8 cellular contexts compared by ENCODE assay signal in genomic region chr19:771332-771785, GRCh38. TPM values are rescaled to one million over a fixed set of nuclear protein-coding genes. Genes with fewer than 3 reads are reported as not detected.
DNase-seq lines count a peak whose midpoint lies in the region; ATAC-seq, FAIRE-seq and TF ChIP-seq lines count a peak whose summit lies in the region.

No MANE protein-coding gene starts in this region.

- peak; percentile 84 to 88 for TF ChIP-seq RAD21 in K562 (CRISPR knock-in tag; conservative IDR thresholded peaks at IDR 0.05 in 1 of 2, IDR thresholded peaks at IDR 0.05 in 1 of 2)

- H3K4me2 ChIP-seq in K562 (ENCODE audit: insufficient read depth, low read length) = no peak overlapping the region
- H3K4me2 ChIP-seq in mesendoderm (ENCODE audit: low read length) = no peak overlapping the region

- H2AK5ac ChIP-seq in mesendoderm (ENCODE audit: low read length) = no peak overlapping the region

- no peak overlapping the region for H4K8ac ChIP-seq in mesendoderm (ENCODE audit: low read depth, low read length)

- TF ChIP-seq CTCF in Panc1 (IDR thresholded peaks at IDR 0.05) = no peak; the same call in 1 of the 2 replicates
- TF ChIP-seq CTCF in K562 (IDR thresholded peaks at IDR 0.05 in 2 of 3, conservative IDR thresholded peaks at IDR 0.05 in 1 of 3; ENCODE audit: insufficient read depth in 2 of 3, low read depth in 1 of 3, low read length in 3 of 3) = peak; percentile 77 to 84 (median 83)

- no peak overlapping the region for H3K27ac Mint-ChIP-seq in activated CD8-positive, alpha-beta memory T cell treated with anti-CD3 and anti-CD28 coated beads, Interleukin-2, amount 10 ng/mL, durations not matched to agents 7 days and 5 days

- no peaks in the 10 kb centered on the region for H3K9me1 ChIP-seq in K562 (ENCODE audit: control insufficient read depth, insufficient read depth, low read length)

- no peak overlapping the region for H3K4me3 ChIP-seq in Panc1 (ENCODE audit: low read depth in 2 of 2, low read length in 2 of 2)
- H3K4me3 ChIP-seq in K562 = no peak overlapping the region
- no peak overlapping the region for H3K4me3 ChIP-seq in mesendoderm (ENCODE audit: low read length)

- H3K9me3 ChIP-seq in Panc1 (ENCODE audit: control insufficient read depth, insufficient read depth, low read depth, low read length) = no peaks in the 10 kb centered on the region
- no peaks in the 10 kb centered on the region for H3K9me3 ChIP-seq in K562 (replicated peaks; ENCODE audit: control insufficient read depth, insufficient read depth, low read depth, low read length)

- intact Hi-C loops in Panc1 (cut with micrococcal nuclease; ENCODE audit: unreplicated experiment) = loop anchor here (10.0 kb wide), 1 partner anchor 143 kb away; the partner anchor contains the start of genes KISS1R and R3HDM4
- intact Hi-C loops in K562 (cut with micrococcal nuclease) = loop anchor here (1.0 to 5.0 kb wide), 3 partner anchors 28 to 211 kb away; partner anchors contain the start of gene WDR18

- peaks cover 2% of the 10 kb centered on the region for H3K27me3 Mint-ChIP-seq in activated CD8-positive, alpha-beta memory T cell treated with anti-CD3 and anti-CD28 coated beads, Interleukin-2, amount 10 ng/mL, durations not matched to agents 7 days and 5 days

- H3K36me3 Mint-ChIP-seq in activated CD8-positive, alpha-beta memory T cell treated with anti-CD3 and anti-CD28 coated beads, Interleukin-2, amount 10 ng/mL, durations not matched to agents 7 days and 5 days = no peaks in the 10 kb centered on the region

- no peaks in the 10 kb centered on the region for H3K79me1 ChIP-seq in mesendoderm (ENCODE audit: low read length)

- no peak overlapping the region for H2BK5ac ChIP-seq in mesendoderm (ENCODE audit: low read length)

- H3K9ac ChIP-seq in K562 (ENCODE audit: insufficient read depth in 1 of 2, low read depth in 2 of 2, low read length in 2 of 2) (no peak overlapping the region; a peak in 1 of 4 replicates), mesendoderm (ENCODE audit: low read length) (no peak overlapping the region)

- H3K18ac ChIP-seq in mesendoderm (ENCODE audit: low read length) = no peak overlapping the region

- no peaks in the 10 kb centered on the region for H3K36me3 ChIP-seq in Panc1 (ENCODE audit: control insufficient read depth, insufficient read depth, low read length)
- no peaks in the 10 kb centered on the region for H3K36me3 ChIP-seq in K562 (ENCODE audit: control insufficient read depth, insufficient read depth, low read length)
- H3K36me3 ChIP-seq in mesendoderm (ENCODE audit: control insufficient read depth, insufficient read depth, low read length) = no peaks in the 10 kb centered on the region

- no peak overlapping the region for H2BK120ac ChIP-seq in mesendoderm (ENCODE audit: low read depth, low read length)

- H3K79me2 ChIP-seq in K562 (ENCODE audit: control insufficient read depth, insufficient read depth, low read length) = no peaks in the 10 kb centered on the region
- no peaks in the 10 kb centered on the region for H3K79me2 ChIP-seq in mesendoderm (ENCODE audit: control insufficient read depth, insufficient read depth, low read length)

- TF ChIP-seq EP300 in K562 (IDR thresholded peaks at IDR 0.05; ENCODE audit: low read length) = no peak

- POLR2A ChIA-PET in Panc1 (lab: Charles Lee) = no interaction called here
- POLR2A ChIA-PET in K562 (lab: Yijun Ruan, JAX) = no interaction called here

- H4K20me1 ChIP-seq in K562 (replicated peaks; ENCODE audit: control insufficient read depth, insufficient read depth, low read length) = no peaks in the 10 kb centered on the region

- ATAC-seq in activated CD8-positive, alpha-beta memory T cell treated with anti-CD3 and anti-CD28 coated beads, Interleukin-2, amount 10 ng/mL, durations not matched to agents 7 days and 5 days = no peak
- ATAC-seq in Panc1 (peak; percentile 82), K562 (peak; percentile 92)

- peaks cover 3% of the 10 kb centered on the region for H3K4me1 Mint-ChIP-seq in activated CD8-positive, alpha-beta memory T cell treated with anti-CD3 and anti-CD28 coated beads, Interleukin-2, amount 10 ng/mL, durations not matched to agents 7 days and 5 days

- FAIRE-seq in K562 (lab: Jason Lieb, UNC) = no peak

- no peak for TF ChIP-seq POLR2A in K562 (conservative IDR thresholded peaks at IDR 0.05)

- CTCF ChIA-PET in activated CD8-positive, alpha-beta memory T cell treated with anti-CD3 and anti-CD28 coated beads, Interleukin-2, amount 10 ng/mL, durations not matched to agents 7 days and 5 days (lab: Charles Lee) = interaction anchor here (1.0 to 2.9 kb wide), 4 partner anchors 20 to 153 kb away, joined by 3 to 14 read pairs (median 3); no protein-coding TSS in a partner anchor
- CTCF ChIA-PET in Panc1 (lab: Charles Lee) = no interaction called here
- CTCF ChIA-PET in K562 (lab: Yijun Ruan, JAX; ENCODE audit: low intra/inter-chr PET ratio) = interaction anchor here (0.6 to 3.5 kb wide), 3 partner anchors 27 to 148 kb away, joined by 3 to 74 read pairs (median 3); partner anchors contain the start of gene KISS1R

- H3K23ac ChIP-seq in mesendoderm (ENCODE audit: low read length) = no peak overlapping the region

- H3K27ac ChIP-seq in Panc1 (ENCODE audit: low read length) = no peak overlapping the region
- peak overlapping the region; percentile 30; the same call in 1 of the 3 replicates for H3K27ac ChIP-seq in K562 (ENCODE audit: extremely low read depth, low read depth, low read length)
- H3K27ac ChIP-seq in mesendoderm (ENCODE audit: low read depth, low read length) = no peak overlapping the region

- no peak overlapping the region for H3K4ac ChIP-seq in mesendoderm (ENCODE audit: low read depth, low read length)

- no peaks in the 10 kb centered on the region for H3K9me3 Mint-ChIP-seq in activated CD8-positive, alpha-beta memory T cell treated with anti-CD3 and anti-CD28 coated beads, Interleukin-2, amount 10 ng/mL, durations not matched to agents 7 days and 5 days (ENCODE audit: low read depth)

- H3K27me3 ChIP-seq in Panc1 (ENCODE audit: control insufficient read depth, insufficient read depth, low read length) (no peaks in the 10 kb centered on the region), K562 (ENCODE audit: control insufficient read depth in 2 of 2, insufficient read depth in 2 of 2, low read length in 2 of 2) (no peaks in the 10 kb centered on the region), mesendoderm (ENCODE audit: insufficient read depth, low read length, poor library complexity) (no peaks in the 10 kb centered on the region)

- no peak overlapping the region for H3K4me3 Mint-ChIP-seq in activated CD8-positive, alpha-beta memory T cell treated with anti-CD3 and anti-CD28 coated beads, Interleukin-2, amount 10 ng/mL, durations not matched to agents 7 days and 5 days

- H3K56ac ChIP-seq in mesendoderm (ENCODE audit: low read length) = no peak overlapping the region

- WGBS in K562 (ENCODE audit: insufficient coverage, low coverage, missing lambda C conversion rate) = 0% methylated on average over 5 of the region's 6 CpGs
- no CpG with 5 or more reads among the region's 6 CpGs for WGBS in mesendoderm (ENCODE audit: extremely low coverage, insufficient coverage, low lambda C conversion rate)

- no peak overlapping the region for H4K5ac ChIP-seq in mesendoderm (ENCODE audit: low read length)

- no peak overlapping the region for H2BK15ac ChIP-seq in mesendoderm (replicated peaks; ENCODE audit: low read depth)

- H3K4me1 ChIP-seq in Panc1 (ENCODE audit: control insufficient read depth, insufficient read depth, low read length) = peaks cover 6% of the 10 kb centered on the region
- H3K4me1 ChIP-seq in K562 (replicated peaks in 1 of 2; ENCODE audit: control insufficient read depth in 2 of 2, insufficient read depth in 2 of 2, low read length in 2 of 2) = peaks cover 0 to 39% of the 10 kb centered on the region in 2 experiments; a peak in 3 of 5 replicates
- H3K4me1 ChIP-seq in mesendoderm (ENCODE audit: control insufficient read depth, low read depth, low read length) = no peaks in the 10 kb centered on the region

- peak overlapping the region; percentile 59; the same call in 1 of the 2 replicates for H2AFZ ChIP-seq in K562 (ENCODE audit: low read depth, low read length)

- BruUV-seq in Panc1 (replicated peaks; lab: Mats Ljungman, UMichigan) (no TSS peak), K562 (replicated peaks; lab: Mats Ljungman, UMichigan) (no TSS peak)

- in situ Hi-C loops in Panc1 (cut with HindIII; ENCODE audit: low pct_unique_long_range_greater_than_20kb, low sequenced_read_pairs) (no loop called here), K562 (cut with MboI) (loop anchor here (25.0 kb wide), 1 partner anchor 466 kb away; the partner anchor contains the start of genes ATP5F1D, CBARP and MIDN)

- DNase-seq in activated CD8-positive, alpha-beta memory T cell treated with anti-CD3 and anti-CD28 coated beads, Interleukin-2, amount 10 ng/mL, durations not matched to agents 7 days and 5 days = peak; percentile 61
- no peak for DNase-seq in activated CD8-positive, alpha-beta memory T cell treated with anti-CD3 and anti-CD28 coated beads, Interleukin-2, amount 50 U/mL, for 4 hours
- DNase-seq in Panc1 (ENCODE audit: low read depth, low spot score) (no peak), K562 (ENCODE audit: extremely low read depth in 1 of 4, low spot score in 3 of 4) (peak; percentile 72 to 84 (median 78)), mesendoderm (peak; percentile 71), KG1 (lab: John Stamatoyannopoulos, UW) (no peak), DMS153 treated with DMSO at 0.1 percent for 48 hours (lab: John Stamatoyannopoulos, UW; ENCODE audit: unreplicated experiment) (no peak), NCI-H187 treated with DMSO at 0.1 percent for 48 hours (lab: John Stamatoyannopoulos, UW) (no peak)

RNA-seq across cellular contexts. Expression of gene MISP, which starts 20.4 kb away (rescaled TPM):
- total RNA-seq in activated CD8-positive, alpha-beta memory T cell treated with anti-CD3 and anti-CD28 coated beads, Interleukin-2, amount 10 ng/mL, durations not matched to agents 7 days and 5 days = not detected
- 5.8 TPM for total RNA-seq in Panc1 (2021; ENCODE audit: unreplicated experiment)
- 4.3 TPM for polyA plus RNA-seq in Panc1 (2012; ENCODE audit: insufficient read length)
- not detected in 2 replicates for total RNA-seq in K562 (2011; cell fraction: chromatin; rRNA removed; ENCODE audit: low replicate concordance)
- total RNA-seq in K562 (2011; cell fraction: nucleolus; rRNA removed) = not detected in 2 replicates
- not detected in 2 replicates for total RNA-seq in K562 (2011; cell fraction: nucleoplasm; rRNA removed)
- 0.05 and 0.24 TPM in 2 replicates for total RNA-seq in K562 (2014; rRNA removed)
- not detected in 2 replicates for total RNA-seq in K562 (2014; rRNA removed; fragmentation: Illumina TruSeq; extraction: Trizol)
- not detected in 2 replicates for total RNA-seq in K562 (2015; rRNA removed; fragmentation: Illumina TruSeq; extraction: Trizol)
- total RNA-seq in K562 (2021) = 0.20 and 0.29 TPM in 2 replicates
- polyA plus RNA-seq in K562 (2011; rRNA removed) = 0.03 and 0.06 TPM in 2 replicates
- 0.10 and 0.13 TPM in 2 replicates for polyA plus RNA-seq in K562 (2011; cell fraction: cytosol; rRNA removed)
- polyA plus RNA-seq in K562 (2011; cell fraction: nucleus; rRNA removed) = 0.10 TPM in 1 of 2 replicates, not detected in the other
- polyA plus RNA-seq in K562 (2012) = 0.04 and 0.07 TPM in 2 replicates
- polyA plus RNA-seq in K562 (2014; fragmentation: Illumina TruSeq; extraction: Trizol) = not detected in 2 replicates
- not detected for polyA plus RNA-seq in K562 (2014; fragmentation: Nextera tagmentation; extraction: Ambion mirVana)
- polyA plus RNA-seq in K562 (2014; rRNA removed) = 0.04 TPM in 1 of 2 replicates, not detected in the other
- not detected in 2 replicates for polyA minus RNA-seq in K562 (2011; rRNA and poly(A)+ RNA removed)
- 0.55 TPM in 1 of 2 replicates, not detected in the other for polyA minus RNA-seq in K562 (2011; cell fraction: cytosol; rRNA and poly(A)+ RNA removed)
- polyA minus RNA-seq in K562 (2011; cell fraction: nucleus; rRNA and poly(A)+ RNA removed) = not detected in 2 replicates
- 0.11 TPM for polyA plus RNA-seq in mesendoderm (2013, experiment 1 of 2)
- polyA plus RNA-seq in mesendoderm (2013, experiment 2 of 2) = 0.14 TPM

RNA-seq across cellular contexts. Expression of gene PTBP1, which starts 25.9 kb away (rescaled TPM):
- 100 to 1,000 TPM; 481 to 631 TPM for total RNA-seq in activated CD8-positive, alpha-beta memory T cell treated with anti-CD3 and anti-CD28 coated beads, Interleukin-2, amount 10 ng/mL, durations not matched to agents 7 days and 5 days
- 515 TPM for total RNA-seq in Panc1 (2021; ENCODE audit: unreplicated experiment)
- 590 TPM for polyA plus RNA-seq in Panc1 (2012; ENCODE audit: insufficient read length)
- 327 and 692 TPM in 2 replicates for total RNA-seq in K562 (2011; cell fraction: chromatin; rRNA removed; ENCODE audit: low replicate concordance)
- total RNA-seq in K562 (2011; cell fraction: nucleolus; rRNA removed) = 382 and 389 TPM in 2 replicates
- total RNA-seq in K562 (2011; cell fraction: nucleoplasm; rRNA removed) = 336 and 353 TPM in 2 replicates
- total RNA-seq in K562 (2014; rRNA removed) = 237 and 443 TPM in 2 replicates
- total RNA-seq in K562 (2014; rRNA removed; fragmentation: Illumina TruSeq; extraction: Trizol) = 234 TPM in 2 replicates
- total RNA-seq in K562 (2015; rRNA removed; fragmentation: Illumina TruSeq; extraction: Trizol) = 183 and 187 TPM in 2 replicates
- 751 and 759 TPM in 2 replicates for total RNA-seq in K562 (2021)
- polyA plus RNA-seq in K562 (2011; rRNA removed) = 131 and 357 TPM in 2 replicates
- 138 and 245 TPM in 2 replicates for polyA plus RNA-seq in K562 (2011; cell fraction: cytosol; rRNA removed)
- polyA plus RNA-seq in K562 (2011; cell fraction: nucleus; rRNA removed) = 683 and 1,149 TPM in 2 replicates
- 757 and 849 TPM in 2 replicates for polyA plus RNA-seq in K562 (2012)
- polyA plus RNA-seq in K562 (2014; fragmentation: Illumina TruSeq; extraction: Trizol) = 413 and 465 TPM in 2 replicates
- 10 to 100 TPM; 14.0 to 18.1 TPM for polyA plus RNA-seq in K562 (2014; fragmentation: Nextera tagmentation; extraction: Ambion mirVana)
- 291 and 296 TPM in 2 replicates for polyA plus RNA-seq in K562 (2014; rRNA removed)
- 127 and 175 TPM in 2 replicates for polyA minus RNA-seq in K562 (2011; rRNA and poly(A)+ RNA removed)
- polyA minus RNA-seq in K562 (2011; cell fraction: cytosol; rRNA and poly(A)+ RNA removed) = 353 and 383 TPM in 2 replicates
- polyA minus RNA-seq in K562 (2011; cell fraction: nucleus; rRNA and poly(A)+ RNA removed) = 242 and 246 TPM in 2 replicates
- 817 TPM for polyA plus RNA-seq in mesendoderm (2013, experiment 1 of 2)
- polyA plus RNA-seq in mesendoderm (2013, experiment 2 of 2) = 771 TPM

RNA-seq across cellular contexts. Expression of gene PLPPR3, which starts 50.4 kb away (rescaled TPM):
- total RNA-seq in activated CD8-positive, alpha-beta memory T cell treated with anti-CD3 and anti-CD28 coated beads, Interleukin-2, amount 10 ng/mL, durations not matched to agents 7 days and 5 days = not detected
- total RNA-seq in Panc1 (2021; ENCODE audit: unreplicated experiment) (63.7 TPM), K562 (2014; rRNA removed) (28.6 and 30.5 TPM in 2 replicates), K562 (2014; rRNA removed; fragmentation: Illumina TruSeq; extraction: Trizol) (1.8 and 2.3 TPM in 2 replicates), K562 (2015; rRNA removed; fragmentation: Illumina TruSeq; extraction: Trizol) (8.6 and 10.1 TPM in 2 replicates), K562 (2021) (40.4 and 48.2 TPM in 2 replicates)
- 123 TPM for polyA plus RNA-seq in Panc1 (2012; ENCODE audit: insufficient read length)
- total RNA-seq in K562 (2011; cell fraction: chromatin; rRNA removed; ENCODE audit: low replicate concordance) = 6.7 and 37.1 TPM in 2 replicates
- total RNA-seq in K562 (2011; cell fraction: nucleolus; rRNA removed) = 62.2 and 83.4 TPM in 2 replicates
- total RNA-seq in K562 (2011; cell fraction: nucleoplasm; rRNA removed) = 28.0 and 30.4 TPM in 2 replicates
- polyA plus RNA-seq in K562 (2011; rRNA removed) (12.8 and 19.0 TPM in 2 replicates), K562 (2014; fragmentation: Illumina TruSeq; extraction: Trizol) (2.2 and 7.8 TPM in 2 replicates), K562 (2014; fragmentation: Nextera tagmentation; extraction: Ambion mirVana) (under 1 TPM; 0.01 to 0.08 TPM), K562 (2014; rRNA removed) (19.4 and 21.8 TPM in 2 replicates)
- 25.3 and 82.8 TPM in 2 replicates for polyA plus RNA-seq in K562 (2011; cell fraction: cytosol; rRNA removed)
- 24.4 and 43.1 TPM in 2 replicates for polyA plus RNA-seq in K562 (2011; cell fraction: nucleus; rRNA removed)
- polyA plus RNA-seq in K562 (2012) = 23.2 and 35.5 TPM in 2 replicates
- 9.9 and 23.4 TPM in 2 replicates for polyA minus RNA-seq in K562 (2011; rRNA and poly(A)+ RNA removed)
- polyA minus RNA-seq in K562 (2011; cell fraction: cytosol; rRNA and poly(A)+ RNA removed) = 46.2 and 51.7 TPM in 2 replicates
- 7.9 and 8.1 TPM in 2 replicates for polyA minus RNA-seq in K562 (2011; cell fraction: nucleus; rRNA and poly(A)+ RNA removed)
- polyA plus RNA-seq in mesendoderm (2013, experiment 1 of 2) = 15.2 TPM
- polyA plus RNA-seq in mesendoderm (2013, experiment 2 of 2) = 15.1 TPM

RNA-seq across cellular contexts. Expression of gene AZU1, which starts 56.3 kb away (rescaled TPM):
- total RNA-seq in activated CD8-positive, alpha-beta memory T cell treated with anti-CD3 and anti-CD28 coated beads, Interleukin-2, amount 10 ng/mL, durations not matched to agents 7 days and 5 days = not detected
- total RNA-seq in Panc1 (2021; ENCODE audit: unreplicated experiment) (5.8 TPM), K562 (2014; rRNA removed) (0.33 and 0.73 TPM in 2 replicates), K562 (2014; rRNA removed; fragmentation: Illumina TruSeq; extraction: Trizol) (not detected in 2 replicates), K562 (2015; rRNA removed; fragmentation: Illumina TruSeq; extraction: Trizol) (0.19 and 0.29 TPM in 2 replicates), K562 (2021) (1.4 and 1.7 TPM in 2 replicates)
- polyA plus RNA-seq in Panc1 (2012; ENCODE audit: insufficient read length) = 5.9 TPM
- 3.4 and 6.7 TPM in 2 replicates for total RNA-seq in K562 (2011; cell fraction: chromatin; rRNA removed; ENCODE audit: low replicate concordance)
- total RNA-seq in K562 (2011; cell fraction: nucleolus; rRNA removed) = 4.3 and 4.6 TPM in 2 replicates
- total RNA-seq in K562 (2011; cell fraction: nucleoplasm; rRNA removed) = 3.1 and 6.0 TPM in 2 replicates
- polyA plus RNA-seq in K562 (2011; rRNA removed) (0.39 and 0.87 TPM in 2 replicates), K562 (2014; fragmentation: Illumina TruSeq; extraction: Trizol) (0.45 and 0.51 TPM in 2 replicates), K562 (2014; fragmentation: Nextera tagmentation; extraction: Ambion mirVana) (not detected), K562 (2014; rRNA removed) (1.9 and 3.3 TPM in 2 replicates)
- 0.60 and 0.94 TPM in 2 replicates for polyA plus RNA-seq in K562 (2011; cell fraction: cytosol; rRNA removed)
- 6.4 and 9.5 TPM in 2 replicates for polyA plus RNA-seq in K562 (2011; cell fraction: nucleus; rRNA removed)
- 1.5 and 9.7 TPM in 2 replicates for polyA plus RNA-seq in K562 (2012)
- not detected in 2 replicates for polyA minus RNA-seq in K562 (2011; rRNA and poly(A)+ RNA removed)
- 1.1 TPM in 1 of 2 replicates, not detected in the other for polyA minus RNA-seq in K562 (2011; cell fraction: cytosol; rRNA and poly(A)+ RNA removed)
- 0.78 and 0.81 TPM in 2 replicates for polyA minus RNA-seq in K562 (2011; cell fraction: nucleus; rRNA and poly(A)+ RNA removed)
- 0.04 TPM for polyA plus RNA-seq in mesendoderm (2013, experiment 1 of 2)
- polyA plus RNA-seq in mesendoderm (2013, experiment 2 of 2) = 0.04 TPM

Comparison
In these comparisons a context has a peak if more than half of its experiments do, and no peak if none do; other contexts are left out.
1. DNase-seq: peak in activated CD8-positive, alpha-beta memory T cell treated with anti-CD3 and anti-CD28 coated beads, Interleukin-2, amount 10 ng/mL, durations not matched to agents 7 days and 5 days (single experiment), K562 (4 of 4) and mesendoderm (single experiment); none in activated CD8-positive, alpha-beta memory T cell treated with anti-CD3 and anti-CD28 coated beads, Interleukin-2, amount 50 U/mL, for 4 hours (single experiment), Panc1 (single experiment), KG1 (single experiment), DMS153 treated with DMSO at 0.1 percent for 48 hours (single experiment) and NCI-H187 treated with DMSO at 0.1 percent for 48 hours (single experiment).